In the genomic region with DNA sequence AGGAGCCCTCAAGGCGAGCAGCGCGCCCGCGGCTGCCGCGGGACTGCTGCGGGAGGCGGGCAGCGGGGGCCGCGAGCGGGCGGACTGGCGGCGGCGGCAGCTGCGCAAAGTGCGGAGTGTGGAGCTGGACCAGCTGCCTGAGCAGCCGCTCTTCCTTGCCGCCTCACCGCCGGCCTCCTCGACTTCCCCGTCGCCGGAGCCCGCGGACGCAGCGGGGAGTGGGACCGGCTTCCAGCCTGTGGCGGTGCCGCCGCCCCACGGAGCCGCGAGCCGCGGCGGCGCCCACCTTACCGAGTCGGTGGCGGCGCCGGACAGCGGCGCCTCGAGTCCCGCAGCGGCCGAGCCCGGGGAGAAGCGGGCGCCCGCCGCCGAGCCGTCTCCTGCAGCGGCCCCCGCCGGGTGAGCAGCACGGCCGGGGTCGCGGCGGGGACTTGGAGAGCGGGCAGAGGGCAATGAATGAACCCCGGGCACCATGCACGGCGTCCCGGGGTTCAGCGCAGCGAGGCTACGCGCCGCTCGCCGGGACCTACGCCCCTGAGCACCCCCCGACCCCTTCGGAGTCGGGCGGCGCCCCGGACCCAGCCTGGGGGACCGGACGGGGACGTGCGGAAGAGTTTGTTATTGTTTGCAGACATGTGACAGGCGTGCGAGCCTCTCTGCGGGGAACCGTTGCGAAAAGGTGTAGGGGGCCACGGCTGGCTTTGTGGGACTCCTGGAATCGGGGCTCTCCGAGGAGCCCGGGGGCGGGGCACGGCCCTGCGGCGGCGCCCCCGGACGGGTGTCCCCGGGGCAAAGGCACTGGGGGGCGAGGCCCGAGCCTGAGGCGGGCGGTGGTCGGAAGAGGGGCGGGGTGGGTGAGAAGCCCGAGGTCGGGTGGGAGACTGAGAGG, we compare ENCODE assay signal across 8 cellular contexts. TPM values are rescaled to one million over a fixed set of nuclear protein-coding genes. Genes with fewer than 3 reads are reported as not detected.
DNase-seq lines count a peak whose midpoint lies in the region; ATAC-seq lines count a peak whose summit lies in the region.

No MANE protein-coding gene starts in this region.

- DNase-seq in ELR (ENCODE audit: low read depth) (peak; percentile 61), ecto neural progenitor cell (ENCODE audit: low spot score) (peak; percentile 65), ureter (ENCODE audit: low spot score) (no peak)
- DNase-seq in activated CD4-positive, alpha-beta T cell treated with anti-CD3 and anti-CD28 coated beads for 48 hours = peak; percentile 60
- peak; percentile 61 to 78 for DNase-seq in stimulated activated naive CD8-positive, alpha-beta T cell treated with anti-CD3 and anti-CD28 coated beads, Interleukin-15, amount 100 ng/mL, for 72 hours

- peaks cover 3% of the 10 kb centered on the region for H3K4me1 ChIP-seq in mesodermal cell (ENCODE audit: control insufficient read depth, insufficient read depth, low read length, poor library complexity, severe bottlenecking)

- H3K27ac Mint-ChIP-seq in IgD-negative memory B cell = peak overlapping the region; percentile 96 to 98 (median 97)
- peak overlapping the region; percentile 94 to 95 for H3K27ac Mint-ChIP-seq in stimulated activated naive CD8-positive, alpha-beta T cell treated with anti-CD3 and anti-CD28 coated beads, Interleukin-15, amount 100 ng/mL, for 72 hours

- peaks cover 29 to 40% (median 37%) of the 10 kb centered on the region in 3 donors for H3K4me1 Mint-ChIP-seq in IgD-negative memory B cell
- peaks cover 35% of the 10 kb centered on the region for H3K4me1 Mint-ChIP-seq in stimulated activated naive CD8-positive, alpha-beta T cell treated with anti-CD3 and anti-CD28 coated beads, Interleukin-15, amount 100 ng/mL, for 72 hours

- peak overlapping the region; percentile 94 to 97 (median 96) for H3K4me3 Mint-ChIP-seq in IgD-negative memory B cell
- H3K4me3 Mint-ChIP-seq in stimulated activated naive CD8-positive, alpha-beta T cell treated with anti-CD3 and anti-CD28 coated beads, Interleukin-15, amount 100 ng/mL, for 72 hours = peak overlapping the region; percentile 94 to 96

- H3K36me3 ChIP-seq in mesodermal cell (ENCODE audit: control insufficient read depth, insufficient read depth, low read length) = peaks cover 4% of the 10 kb centered on the region

- H3K27ac ChIP-seq in mesodermal cell (ENCODE audit: low read depth, low read length, severe bottlenecking) = peak overlapping the region; percentile 66

- H3K9me3 Mint-ChIP-seq in IgD-negative memory B cell = no peaks in the 10 kb centered on the region
- no peaks in the 10 kb centered on the region for H3K9me3 Mint-ChIP-seq in stimulated activated naive CD8-positive, alpha-beta T cell treated with anti-CD3 and anti-CD28 coated beads, Interleukin-15, amount 100 ng/mL, for 72 hours

- 0 to 1% methylated on average over 76 to 79 of the region's 116 CpGs for WGBS in mesodermal cell (ENCODE audit: insufficient coverage in 2 of 2), 2 experiments

- H3K9me3 ChIP-seq in mesodermal cell (ENCODE audit: control insufficient read depth, low read length) = no peaks in the 10 kb centered on the region

- H3K4me3 ChIP-seq in mesodermal cell (ENCODE audit: extremely low read depth, insufficient read depth, low read length, poor library complexity, severe bottlenecking) = peak overlapping the region; percentile 98

- peak; percentile 32 for ATAC-seq in GM21717 (IDR thresholded peaks at IDR 0.05; ENCODE audit: unreplicated experiment)
- ATAC-seq in stimulated activated naive CD8-positive, alpha-beta T cell treated with anti-CD3 and anti-CD28 coated beads, Interleukin-15, amount 100 ng/mL, for 72 hours = peak; percentile 53

- peaks cover 4% of the 10 kb centered on the region for H3K36me3 Mint-ChIP-seq in IgD-negative memory B cell

- H3K27me3 Mint-ChIP-seq in IgD-negative memory B cell = no peaks in the 10 kb centered on the region
- peaks cover 9% of the 10 kb centered on the region for H3K27me3 Mint-ChIP-seq in stimulated activated naive CD8-positive, alpha-beta T cell treated with anti-CD3 and anti-CD28 coated beads, Interleukin-15, amount 100 ng/mL, for 72 hours

RNA-seq across cellular contexts. Expression of gene MAP3K1, which starts 0.6 kb away (rescaled TPM):
- 69.8 TPM for polyA plus RNA-seq in IgD-negative memory B cell
- polyA plus RNA-seq in mesodermal cell (2013, experiment 1 of 2) = 51.2 TPM
- polyA plus RNA-seq in mesodermal cell (2013, experiment 2 of 2) = 50.0 TPM
- total RNA-seq in ureter = 26.7 TPM
